8 cellular contexts compared by ENCODE assay signal in genomic region chr9:27528278-27528885, GRCh38. TPM values are rescaled to one million over a fixed set of nuclear protein-coding genes. Genes with fewer than 3 reads are reported as not detected.
A peak's percentile ranks its signal among the peaks of the same experiment; 100 is the strongest.
DNase-seq lines count a peak whose midpoint lies in the region; ATAC-seq and TF ChIP-seq lines count a peak whose summit lies in the region.

No MANE protein-coding gene starts in this region.

- H3K9me3 Mint-ChIP-seq in stimulated activated effector memory CD8-positive, alpha-beta T cell treated with anti-CD3 and anti-CD28 coated beads, Interleukin-12 subunit alpha, Interleukin-12 subunit beta, amount 100 ng/mL, for 72 hours = no peaks in the 10 kb centered on the region

- H3K4me3 ChIP-seq in mononuclear cell (ENCODE audit: low read length) = peak overlapping the region; percentile 53

- peaks cover 17% of the 10 kb centered on the region for H3K4me1 Mint-ChIP-seq in stimulated activated effector memory CD8-positive, alpha-beta T cell treated with anti-CD3 and anti-CD28 coated beads, Interleukin-12 subunit alpha, Interleukin-12 subunit beta, amount 100 ng/mL, for 72 hours

- DNase-seq in DMS 273 (lab: John Stamatoyannopoulos, UW; ENCODE audit: unreplicated experiment) = peak; percentile 83
- peak; percentile 22 for DNase-seq in LoVo (ENCODE audit: low spot score)
- peak; percentile 62 for DNase-seq in activated T-cell treated with anti-CD3 and anti-CD28 coated beads, Interleukin-2, amount 50 U/mL, for 1 hour
- peak; percentile 75 for DNase-seq in erythroblast (lab: John Stamatoyannopoulos, UW)
- DNase-seq in stimulated activated effector memory CD8-positive, alpha-beta T cell treated with anti-CD3 and anti-CD28 coated beads, Interleukin-12 subunit alpha, Interleukin-12 subunit beta, amount 100 ng/mL, for 72 hours (ENCODE audit: low spot score in 2 of 2) = peak; percentile 27 to 70
- no peak for DNase-seq in COR-L47 (lab: John Stamatoyannopoulos, UW)

- H3K4me1 ChIP-seq in mononuclear cell (ENCODE audit: insufficient read depth, low read length) = peaks cover 24% of the 10 kb centered on the region

- ATAC-seq in GM21619 (IDR thresholded peaks at IDR 0.05; ENCODE audit: unreplicated experiment) = peak; percentile 46
- peak; percentile 57 for ATAC-seq in stimulated activated effector memory CD8-positive, alpha-beta T cell treated with anti-CD3 and anti-CD28 coated beads, Interleukin-12 subunit alpha, Interleukin-12 subunit beta, amount 100 ng/mL, for 72 hours

- H3K36me3 Mint-ChIP-seq in stimulated activated effector memory CD8-positive, alpha-beta T cell treated with anti-CD3 and anti-CD28 coated beads, Interleukin-12 subunit alpha, Interleukin-12 subunit beta, amount 100 ng/mL, for 72 hours = no peaks in the 10 kb centered on the region

- H3K4me3 Mint-ChIP-seq in stimulated activated effector memory CD8-positive, alpha-beta T cell treated with anti-CD3 and anti-CD28 coated beads, Interleukin-12 subunit alpha, Interleukin-12 subunit beta, amount 100 ng/mL, for 72 hours = peak overlapping the region; percentile 82

- H3K27me3 ChIP-seq in mononuclear cell (ENCODE audit: insufficient read depth, low read length) = no peaks in the 10 kb centered on the region

- H3K27ac Mint-ChIP-seq in stimulated activated effector memory CD8-positive, alpha-beta T cell treated with anti-CD3 and anti-CD28 coated beads, Interleukin-12 subunit alpha, Interleukin-12 subunit beta, amount 100 ng/mL, for 72 hours = peak overlapping the region; percentile 23

- peak; percentile 43 for TF ChIP-seq POLR2A in erythroblast (IDR thresholded peaks at IDR 0.05; ENCODE audit: low read length)

- no peaks in the 10 kb centered on the region for H3K9me3 ChIP-seq in mononuclear cell (ENCODE audit: low read depth, low read length)

RNA-seq across cellular contexts. Expression of gene MOB3B, which starts 1.2 kb away (rescaled TPM):
- total RNA-seq in mononuclear cell = 1.4 TPM

RNA-seq across cellular contexts. Expression of gene IFNK, which starts 4.3 kb away (rescaled TPM):
- total RNA-seq in mononuclear cell = not detected

RNA-seq across cellular contexts. Expression of gene C9orf72, which starts 44.9 kb away (rescaled TPM):
- total RNA-seq in mononuclear cell = 88.9 TPM
